ENCODE assay signal across 1 cellular context in the genomic region with DNA sequence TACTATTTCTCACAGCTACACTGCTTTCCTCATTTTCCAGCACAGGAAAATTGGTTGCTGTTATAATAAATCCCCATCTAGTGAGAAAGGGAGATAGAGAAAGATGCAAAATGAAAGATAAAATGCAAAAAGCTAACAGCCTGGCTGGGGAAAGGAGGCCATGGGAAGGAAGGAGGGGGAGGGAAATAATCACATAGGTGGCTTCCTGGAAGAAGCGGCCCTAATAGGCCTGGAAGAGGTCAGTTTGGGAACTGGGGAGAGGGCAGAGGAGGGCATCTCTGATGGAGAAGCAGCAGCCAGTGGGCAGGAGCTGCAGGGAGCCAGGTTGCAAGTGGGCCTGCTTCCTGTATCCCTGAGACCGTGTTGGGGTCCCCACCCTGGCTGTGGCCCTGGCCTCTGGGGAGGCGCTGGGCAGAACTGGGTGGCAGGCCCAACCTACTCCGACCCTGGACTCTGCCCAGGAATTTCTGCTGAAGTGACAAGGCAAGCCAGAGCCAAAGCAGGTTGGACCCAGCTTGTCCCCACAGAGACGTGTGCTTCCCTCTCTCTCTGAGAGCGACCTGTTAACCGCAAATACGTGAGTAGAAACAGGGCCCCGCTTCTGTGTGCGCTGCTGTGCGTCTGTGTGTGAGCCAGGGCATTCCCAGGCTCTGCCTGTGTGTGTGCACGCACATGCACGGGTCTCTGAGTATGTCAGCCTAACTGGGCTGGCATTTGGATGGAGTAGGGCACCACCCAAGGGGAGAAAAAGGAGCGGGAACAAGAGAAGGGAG.
TF ChIP-seq lines count a peak whose summit lies in the region.

No MANE protein-coding gene starts in this region.

TF ChIP-seq in liver, 16 proteins besides CTCF, POLR2A, EP300 and RAD21 (continued from another document):
- TF ChIP-seq, protein P1, sequence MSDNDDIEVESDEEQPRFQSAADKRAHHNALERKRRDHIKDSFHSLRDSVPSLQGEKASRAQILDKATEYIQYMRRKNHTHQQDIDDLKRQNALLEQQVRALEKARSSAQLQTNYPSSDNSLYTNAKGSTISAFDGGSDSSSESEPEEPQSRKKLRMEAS (IDR thresholded peaks at IDR 0.05) = peak; percentile 87
- TF ChIP-seq SP1 (IDR thresholded peaks at IDR 0.05) (peak; percentile 90), YY1 (IDR thresholded peaks at IDR 0.05) (peak; percentile 77), FOXA2 (IDR thresholded peaks at IDR 0.05) (peak; percentile 2), FOXA1 (IDR thresholded peaks at IDR 0.05) (peak; percentile 30), RXRA (IDR thresholded peaks at IDR 0.05) (peak; percentile 70 to 84)
TF ChIP-seq in liver: peak in this region for 12.
